ENCODE assay signal across 9 cellular contexts in the genomic region with DNA sequence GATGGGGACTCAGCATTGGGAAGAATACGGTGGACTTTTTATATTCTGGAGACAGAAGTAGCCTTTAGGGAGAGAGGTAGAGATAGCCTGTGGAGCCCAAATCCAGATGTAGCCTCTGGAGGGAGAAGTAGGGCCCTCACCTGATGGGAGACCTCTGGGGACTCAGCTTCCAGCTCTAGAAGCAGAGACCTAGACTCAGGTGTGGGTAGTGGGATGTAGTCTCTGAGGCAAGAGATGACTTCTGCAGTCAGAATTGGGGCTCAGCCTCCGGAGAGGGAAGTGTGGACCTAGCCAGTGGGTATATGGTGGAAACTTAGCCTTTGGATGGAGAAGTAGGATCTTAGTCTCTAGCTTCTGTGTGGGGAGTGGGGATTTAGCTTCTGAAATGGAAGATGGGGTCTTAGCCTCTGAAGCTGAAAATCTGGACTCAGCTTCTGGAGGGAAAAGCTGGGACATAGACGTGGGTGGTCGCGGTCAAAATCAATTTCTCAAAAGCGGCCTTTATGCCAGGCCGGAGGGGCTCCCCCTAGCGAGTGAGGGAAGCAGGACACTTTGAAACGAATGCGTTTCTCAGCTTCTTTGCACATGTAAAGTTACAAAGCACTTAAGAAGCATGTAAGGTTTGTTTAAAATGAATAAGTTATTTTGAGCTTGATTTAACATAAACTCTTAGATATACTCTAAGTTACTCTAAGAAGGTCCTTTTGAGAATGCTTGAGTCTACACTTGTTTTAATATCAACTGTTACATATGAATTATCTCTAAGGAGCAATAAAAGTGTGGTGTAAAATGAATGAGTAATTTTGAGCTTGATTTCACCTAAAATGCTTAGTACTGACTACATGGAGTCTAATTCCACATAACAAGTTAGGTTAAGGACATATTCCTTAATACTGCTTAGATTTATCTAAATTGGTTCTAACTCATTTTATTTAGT. TPM values are rescaled to one million over a fixed set of nuclear protein-coding genes. Genes with fewer than 3 reads are reported as not detected.
DNase-seq lines count a peak whose midpoint lies in the region; ATAC-seq, FAIRE-seq and TF ChIP-seq lines count a peak whose summit lies in the region.
"Had no signal": no experiment of that assay in that cellular context is flagged by ENCODE, and none has a peak within 500 bp of the region (broad histone marks: within the 10 kb centered on the region; RNA-seq: fewer than 3 reads in every experiment).

No MANE protein-coding gene starts in this region.

- no peak overlapping the region for H3K27ac ChIP-seq in A549

- peaks cover 8% of the 10 kb centered on the region; the same call in 1 of the 3 replicates for H3K4me1 ChIP-seq in A549

- 16% methylated on average over 10 of the region's 10 CpGs for WGBS in A549 (ENCODE audit: missing lambda C conversion rate)

- peak overlapping the region; percentile 11; the same call in 2 of the 3 replicates for H3K4me2 ChIP-seq in A549

- no peak for TF ChIP-seq POLR2A in A549 (IDR thresholded peaks at IDR 0.05; ENCODE audit: low read length)

- FAIRE-seq in A549 (lab: Jason Lieb, UNC), result peak; percentile 39
- FAIRE-seq: frontal cortex had no signal

- TF ChIP-seq RAD21 in A549 (conservative IDR thresholded peaks at IDR 0.05 in 1 of 2, IDR thresholded peaks at IDR 0.05 in 1 of 2), result peak in 1 of 2 experiments; percentile 24; a peak in 2 of 5 replicates

- ATAC-seq in A549, result no peak
- no peak for ATAC-seq in HG02973 (IDR thresholded peaks at IDR 0.05; ENCODE audit: unreplicated experiment)

- POLR2A ChIA-PET in A549 (lab: Yijun Ruan, JAX), result interaction anchor here (0.6 to 4.1 kb wide), 3 partner anchors 51 to 281 kb away, joined by 3 to 28 read pairs (median 4); partner anchors contain the start of genes NOP56 and SNRPB

- H3K9me3 ChIP-seq in A549, result no peaks in the 10 kb centered on the region

- TF ChIP-seq CTCF in A549 (IDR thresholded peaks at IDR 0.05) (peak; percentile 91), GM12865 (IDR thresholded peaks at IDR 0.05; ENCODE audit: insufficient read depth, low read depth, low read length, missing control alignments) (peak; percentile 86)

- no peak for TF ChIP-seq EP300 in A549 (IDR thresholded peaks at IDR 0.05)

- H3K4me3 ChIP-seq in A549 (no peak overlapping the region), GM12865 (ENCODE audit: low read depth, low read length) (no peak overlapping the region)

- peak; percentile 50 to 61 for DNase-seq in A549 (ENCODE audit: low read depth in 1 of 2, low spot score in 1 of 2)
- peak; percentile 62 for DNase-seq in GM12865 (ENCODE audit: low read depth)
- DNase-seq in NCI-H748 treated with DMSO at 0.1 percent for 48 hours (lab: John Stamatoyannopoulos, UW), result peak; percentile 64
- peak; percentile 23 for DNase-seq in activated T-helper 1 cell treated with Interleukin-2 at 50 U/mL for 16 hours (ENCODE audit: low read depth)
- DNase-seq in foreskin melanocyte, result peak; percentile 42
- peak; percentile 35 for DNase-seq in renal cortical epithelial cell (ENCODE audit: low read depth)
- no peak for DNase-seq in amniotic stem cell (lab: John Stamatoyannopoulos, UW)

- CTCF ChIA-PET in A549 (lab: Yijun Ruan, JAX), result interaction anchor here (0.6 to 10.7 kb wide), 62 partner anchors 8 to 618 kb away, joined by 3 to 165 read pairs (median 5); partner anchors contain the start of genes IDH3B, NOP56, SNRPB and ZNF343

TF ChIP-seq in A549, 52 proteins besides CTCF, POLR2A, EP300 and RAD21:
- TF ChIP-seq FOXS1 (CRISPR knock-in tag; IDR thresholded peaks at IDR 0.05) (no peak), SMC3 (IDR thresholded peaks at IDR 0.05) (peak; percentile 23; the same call in 1 of the 3 replicates)
TF ChIP-seq in A549: peak in this region for 1.

RNA-seq across cellular contexts. Expression of gene ZNF343, which starts 12.9 kb away (rescaled TPM):
- polyA plus RNA-seq in A549 (2011; rRNA removed) (19.0 and 20.5 TPM in 2 replicates), A549 (2017; fragmentation: RNase III; extraction: RNeasy Plus Mini Kit Qiagen cat#74134 plus additional on column Dnase treatment) (14.0 to 15.8 TPM (median 14.0 TPM) in 3 replicates)
- 7.3 and 8.2 TPM in 2 replicates for polyA plus RNA-seq in A549 (2012; cell fraction: cytosol; rRNA removed)
- polyA plus RNA-seq in A549 (2012; cell fraction: nucleus; rRNA removed), result 7.6 and 11.5 TPM in 2 replicates
- polyA minus RNA-seq in A549 (2011; rRNA and poly(A)+ RNA removed), result 17.3 and 21.1 TPM in 2 replicates
- total RNA-seq in renal cortical epithelial cell, result 8.5 and 17.5 TPM in 2 replicates

RNA-seq across cellular contexts. Expression of gene TMC2, which starts 14.7 kb away (rescaled TPM):
- not detected in 2 replicates for polyA plus RNA-seq in A549 (2011; rRNA removed)
- not detected in 2 replicates for polyA plus RNA-seq in A549 (2012; cell fraction: cytosol; rRNA removed)
- polyA plus RNA-seq in A549 (2012; cell fraction: nucleus; rRNA removed), result 0.02 TPM in 1 of 2 replicates, not detected in the other
- not detected in 3 replicates for polyA plus RNA-seq in A549 (2017; fragmentation: RNase III; extraction: RNeasy Plus Mini Kit Qiagen cat#74134 plus additional on column Dnase treatment)
- polyA minus RNA-seq in A549 (2011; rRNA and poly(A)+ RNA removed), result 0.15 TPM in 1 of 2 replicates, not detected in the other
- not detected in 2 replicates for total RNA-seq in renal cortical epithelial cell

RNA-seq across cellular contexts. Expression of gene SNRPB, which starts 51.0 kb away (rescaled TPM):
- polyA plus RNA-seq in A549 (2011; rRNA removed) (486 and 557 TPM in 2 replicates), A549 (2017; fragmentation: RNase III; extraction: RNeasy Plus Mini Kit Qiagen cat#74134 plus additional on column Dnase treatment) (628 to 689 TPM (median 676 TPM) in 3 replicates)
- 1,126 and 1,347 TPM in 2 replicates for polyA plus RNA-seq in A549 (2012; cell fraction: cytosol; rRNA removed)
- polyA plus RNA-seq in A549 (2012; cell fraction: nucleus; rRNA removed), result 904 and 1,034 TPM in 2 replicates
- polyA minus RNA-seq in A549 (2011; rRNA and poly(A)+ RNA removed), result 228 and 233 TPM in 2 replicates
- total RNA-seq in renal cortical epithelial cell, result 92.1 and 377 TPM in 2 replicates
